Comparison of ENCODE assay signal across 12 cellular contexts in genomic region chr2:172021955-172022354, GRCh38. TPM values are rescaled to one million over a fixed set of nuclear protein-coding genes. Genes with fewer than 3 reads are reported as not detected.
DNase-seq lines count a peak whose midpoint lies in the region; ATAC-seq, FAIRE-seq and TF ChIP-seq lines count a peak whose summit lies in the region.
"Had no signal": no experiment of that assay in that cellular context is flagged by ENCODE, and none has a peak within 500 bp of the region (broad histone marks: within the 10 kb centered on the region; RNA-seq: fewer than 3 reads in every experiment).

No MANE protein-coding gene starts in this region.

- no peak overlapping the region for H3K4me3 Mint-ChIP-seq in activated T-cell treated with anti-CD3 and anti-CD28 coated beads, Interleukin-2, amount 50 U/mL, for 72 hours
- H3K4me3 Mint-ChIP-seq: activated naive CD4-positive, alpha-beta T cell treated with anti-CD3 and anti-CD28 coated beads for 36 hours had no signal

- CTCF ChIA-PET in HepG2 (lab: Yijun Ruan, JAX; ENCODE audit: low intra/inter-chr PET ratio, low total read pairs): interaction anchor here (0.7 kb wide), 1 partner anchor 65 kb away, joined by 3 read pairs; no protein-coding TSS in a partner anchor

- H3K36me3 ChIP-seq in HepG2 (replicated peaks in 1 of 2; ENCODE audit: control insufficient read depth in 1 of 2, insufficient read depth in 2 of 2, low read length in 2 of 2): no peaks in the 10 kb centered on the region
- no peaks in the 10 kb centered on the region for H3K36me3 ChIP-seq in right lobe of liver
- 0 out of 2 replicates have a peak, but pooled peaks cover 2% of the 10 kb centered on the region for H3K36me3 ChIP-seq in RWPE2 (ENCODE audit: low read depth)

- H3K36me3 Mint-ChIP-seq in activated T-cell treated with anti-CD3 and anti-CD28 coated beads, Interleukin-2, amount 50 U/mL, for 72 hours (ENCODE audit: insufficient read depth in 2 of 2): no peaks in the 10 kb centered on the region

- no peak for TF ChIP-seq RAD21 in HepG2 (CRISPR knock-in tag; IDR thresholded peaks at IDR 0.05)

- POLR2A ChIA-PET in HepG2 (lab: Yijun Ruan, JAX): no interaction called here

- intact Hi-C loops in HepG2 (cut with micrococcal nuclease; ENCODE audit: unreplicated experiment): no loop called here
- intact Hi-C loops in right lobe of liver (cut with DNase I): no loop called here

- in situ Hi-C loops in HepG2 (cut with HindIII; ENCODE audit: extremely low pct_ligation_motif_present, low pct_unique_long_range_greater_than_20kb): no loop called here

- H3K27ac Mint-ChIP-seq in activated T-cell treated with anti-CD3 and anti-CD28 coated beads, Interleukin-2, amount 50 U/mL, for 72 hours: no peak overlapping the region
- H3K27ac Mint-ChIP-seq: activated naive CD4-positive, alpha-beta T cell treated with anti-CD3 and anti-CD28 coated beads for 36 hours had no signal

- TF ChIP-seq CTCF in HepG2 (CRISPR knock-in tag; IDR thresholded peaks at IDR 0.05): no peak
- TF ChIP-seq CTCF in right lobe of liver (IDR thresholded peaks at IDR 0.05): no peak
- no peak for TF ChIP-seq CTCF in RWPE2 (IDR thresholded peaks at IDR 0.05; ENCODE audit: poor library complexity, severe bottlenecking)

- no peak for TF ChIP-seq POLR2A in HepG2 (IDR thresholded peaks at IDR 0.05; ENCODE audit: insufficient read depth in 1 of 2, low read depth in 2 of 2, low read length in 2 of 2)
- TF ChIP-seq POLR2A in right lobe of liver (IDR thresholded peaks at IDR 0.05): no peak

- no TSS peak for BruUV-seq in HepG2 (replicated peaks; lab: Mats Ljungman, UMichigan)

- FAIRE-seq in HepG2 (lab: Jason Lieb, UNC): no peak

- ATAC-seq in HepG2 (peak; percentile 26; the same call in 1 of the 3 replicates), right lobe of liver (no peak), RWPE2 (ENCODE audit: low read depth) (peak; percentile 54), GM19351 (IDR thresholded peaks at IDR 0.05; ENCODE audit: unreplicated experiment) (no peak)
- no peak for ATAC-seq in activated T-cell treated with anti-CD3 and anti-CD28 coated beads, Interleukin-2, amount 50 U/mL, for 72 hours (replicated peaks in 1 of 2)
- ATAC-seq: left ventricle myocardium superior had no signal

- H3K27ac ChIP-seq in HepG2 (ENCODE audit: extremely low read length, insufficient read depth, low read length): no peak overlapping the region
- H3K27ac ChIP-seq in right lobe of liver: no peak overlapping the region
- H3K27ac ChIP-seq in RWPE2 (ENCODE audit: poor library complexity, severe bottlenecking): peak overlapping the region; percentile 13

- H3K4me1 Mint-ChIP-seq in activated T-cell treated with anti-CD3 and anti-CD28 coated beads, Interleukin-2, amount 50 U/mL, for 72 hours (ENCODE audit: low read depth): peaks cover 8% of the 10 kb centered on the region

- H3K79me2 ChIP-seq in HepG2 (ENCODE audit: insufficient read depth, low read length): no peaks in the 10 kb centered on the region

- no peak overlapping the region for H3K4me3 ChIP-seq in HepG2 (replicated peaks in 1 of 3; ENCODE audit: insufficient read depth in 1 of 3, low read depth in 2 of 3, low read length in 3 of 3)
- H3K4me3 ChIP-seq in right lobe of liver: no peak overlapping the region
- no peak overlapping the region for H3K4me3 ChIP-seq in RWPE2 (ENCODE audit: severe bottlenecking)
- H3K4me3 ChIP-seq: skin epidermis had no signal

- H3K27me3 ChIP-seq in HepG2 (ENCODE audit: control insufficient read depth in 1 of 2, insufficient read depth in 2 of 2, low read length in 2 of 2) (no peaks in the 10 kb centered on the region), right lobe of liver (no peaks in the 10 kb centered on the region), RWPE2 (ENCODE audit: insufficient read depth, poor library complexity, severe bottlenecking) (no peaks in the 10 kb centered on the region)

- H2AFZ ChIP-seq in HepG2 (ENCODE audit: low read length): no peak overlapping the region

- DNase-seq in HepG2 (ENCODE audit: low spot score) (no peak), right lobe of liver (no peak), RWPE2 (ENCODE audit: low spot score) (no peak), glomerular visceral epithelial cell (ENCODE audit: extremely low spot score) (peak; percentile 28), NCI-H1436 treated with DMSO at 0.1 percent for 48 hours (lab: John Stamatoyannopoulos, UW) (no peak), amygdala (lab: John Stamatoyannopoulos, UW) (no peak)
- DNase-seq in activated T-cell treated with anti-CD3 and anti-CD28 coated beads, Interleukin-2, amount 50 U/mL, for 72 hours: no peak
- DNase-seq: activated naive CD4-positive, alpha-beta T cell treated with anti-CD3 and anti-CD28 coated beads for 36 hours; left ventricle myocardium superior; NCI-H510A treated with DMSO at 0.1 percent for 48 hours had no signal

- H3K9ac ChIP-seq in HepG2 (ENCODE audit: insufficient read depth, low read depth, low read length): no peak overlapping the region

- H3K9me3 Mint-ChIP-seq in activated T-cell treated with anti-CD3 and anti-CD28 coated beads, Interleukin-2, amount 50 U/mL, for 72 hours: no peaks in the 10 kb centered on the region
- H3K9me3 Mint-ChIP-seq: activated naive CD4-positive, alpha-beta T cell treated with anti-CD3 and anti-CD28 coated beads for 36 hours had no signal

- WGBS in HepG2 (ENCODE audit: low lambda C conversion rate): 88% methylated on average over 5 of the region's 5 CpGs
- WGBS in right lobe of liver (ENCODE audit: insufficient coverage, low coverage, low lambda C conversion rate, missing lambda C conversion rate): 46% methylated on average over 5 of the region's 5 CpGs

- TF ChIP-seq EP300 in HepG2 (IDR thresholded peaks at IDR 0.05; ENCODE audit: low read depth in 2 of 2, low read length in 2 of 2) (no peak), HepG2 (CRISPR knock-in tag; IDR thresholded peaks at IDR 0.05; ENCODE audit: borderline replicate concordance) (no peak)

- peaks cover 15% of the 10 kb centered on the region for H3K4me1 ChIP-seq in HepG2 (ENCODE audit: insufficient read depth, low read length)
- peaks cover 0 to 7% (median 0%) of the 10 kb centered on the region in 4 donors for H3K4me1 ChIP-seq in right lobe of liver
- H3K4me1 ChIP-seq in RWPE2 (ENCODE audit: insufficient read depth, poor library complexity, severe bottlenecking): peaks cover 12% of the 10 kb centered on the region

- H4K20me1 ChIP-seq in HepG2 (ENCODE audit: insufficient read depth, low read length): no peaks in the 10 kb centered on the region

- no peaks in the 10 kb centered on the region for H3K9me3 ChIP-seq in HepG2 (ENCODE audit: low read length)
- no peaks in the 10 kb centered on the region for H3K9me3 ChIP-seq in right lobe of liver
- no peaks in the 10 kb centered on the region for H3K9me3 ChIP-seq in RWPE2 (ENCODE audit: severe bottlenecking)

- peak overlapping the region; percentile 37 for H3K4me2 ChIP-seq in HepG2 (ENCODE audit: low read depth, low read length)

- H3K27me3 Mint-ChIP-seq in activated T-cell treated with anti-CD3 and anti-CD28 coated beads, Interleukin-2, amount 50 U/mL, for 72 hours (ENCODE audit: low read depth): no peaks in the 10 kb centered on the region

TF ChIP-seq in HepG2, 621 proteins besides CTCF, POLR2A, EP300 and RAD21 (continues in another document):
- TF ChIP-seq ETV5 (CRISPR knock-in tag; IDR thresholded peaks at IDR 0.05; ENCODE audit: borderline replicate concordance) (no peak), ZNF496 (CRISPR knock-in tag; IDR thresholded peaks at IDR 0.05; ENCODE audit: insufficient replicate concordance) (no peak), ZBTB25 (CRISPR knock-in tag; IDR thresholded peaks at IDR 0.05) (no peak), PPARG (CRISPR knock-in tag; conservative IDR thresholded peaks at IDR 0.05) (no peak), SAP130 (CRISPR knock-in tag; IDR thresholded peaks at IDR 0.05; ENCODE audit: low read depth) (0 out of 2 replicates have a peak, but pooled peaks have one; percentile 1), ZNF570 (CRISPR knock-in tag; IDR thresholded peaks at IDR 0.05; ENCODE audit: borderline replicate concordance) (no peak), PHF21A (CRISPR knock-in tag; IDR thresholded peaks at IDR 0.05) (peak; percentile 7; the same call in 1 of the 2 replicates)

RNA-seq across cellular contexts. Expression of gene METAP1D, which starts 22.2 kb away (rescaled TPM):
- total RNA-seq in HepG2 (2016; rRNA removed; fragmentation: Illumina TruSeq; extraction: Trizol) (14.0 and 14.7 TPM in 2 replicates), right lobe of liver (1 to 10 TPM; 2.4 to 8.2 (median 4.6) TPM)
- total RNA-seq in HepG2 (2016; cell fraction: cytosol; rRNA removed; fragmentation: Illumina TruSeq; extraction: Trizol; ENCODE audit: low read depth): 1.9 and 2.3 TPM in 2 replicates
- 13.3 and 14.9 TPM in 2 replicates for total RNA-seq in HepG2 (2016; cell fraction: insoluble cytoplasmic fraction; rRNA removed; fragmentation: Illumina TruSeq; extraction: Trizol)
- 5.6 and 5.7 TPM in 2 replicates for total RNA-seq in HepG2 (2016; cell fraction: membrane; rRNA removed; fragmentation: Illumina TruSeq; extraction: Trizol)
- 20.0 and 27.8 TPM in 2 replicates for total RNA-seq in HepG2 (2016; cell fraction: nucleus; rRNA removed; fragmentation: Illumina TruSeq; extraction: Trizol)
- polyA plus RNA-seq in HepG2 (2011; rRNA removed): 19.0 and 21.6 TPM in 2 replicates
- 6.3 and 7.9 TPM in 2 replicates for polyA plus RNA-seq in HepG2 (2011; cell fraction: cytosol; rRNA removed)
- 37.6 and 40.5 TPM in 2 replicates for polyA plus RNA-seq in HepG2 (2011; cell fraction: nucleus; rRNA removed)
- polyA plus RNA-seq in HepG2 (2012): 10.4 and 13.7 TPM in 2 replicates
- polyA plus RNA-seq in HepG2 (2016; cell fraction: cytosol; fragmentation: Illumina TruSeq; extraction: Trizol; ENCODE audit: low read depth): 1.4 and 2.0 TPM in 2 replicates
- polyA plus RNA-seq in HepG2 (2016; cell fraction: insoluble cytoplasmic fraction; fragmentation: Illumina TruSeq; extraction: Trizol; ENCODE audit: low read depth): 12.8 and 14.8 TPM in 2 replicates
- 3.1 and 4.1 TPM in 2 replicates for polyA plus RNA-seq in HepG2 (2016; cell fraction: membrane; fragmentation: Illumina TruSeq; extraction: Trizol; ENCODE audit: low read depth)
- 48.0 and 48.1 TPM in 2 replicates for polyA plus RNA-seq in HepG2 (2016; cell fraction: nucleus; fragmentation: Illumina TruSeq; extraction: Trizol; ENCODE audit: insufficient read depth, low read depth)
- 3.8 and 10.3 TPM in 2 replicates for polyA minus RNA-seq in HepG2 (2011; rRNA and poly(A)+ RNA removed; ENCODE audit: low replicate concordance)
- polyA minus RNA-seq in HepG2 (2011; cell fraction: cytosol; rRNA and poly(A)+ RNA removed): 7.0 and 9.4 TPM in 2 replicates
- 63.9 and 66.6 TPM in 2 replicates for polyA minus RNA-seq in HepG2 (2011; cell fraction: nucleus; rRNA and poly(A)+ RNA removed)
- total RNA-seq in activated T-cell treated with anti-CD3 and anti-CD28 coated beads, Interleukin-2, amount 50 U/mL, for 72 hours: 1 to 10 TPM; 4.4 to 9.9 TPM

Comparison
In these comparisons a context has a peak if more than half of its experiments do, and no peak if none do; other contexts are left out.
1. ATAC-seq: peak in HepG2 (single experiment) and RWPE2 (single experiment); none in right lobe of liver (0 of 4), activated T-cell treated with anti-CD3 and anti-CD28 coated beads, Interleukin-2, amount 50 U/mL, for 72 hours (0 of 2) and GM19351 (single experiment).